6 cellular contexts compared by ENCODE assay signal in genomic region chr11:119055901-119056300, GRCh38. TPM values are rescaled to one million over a fixed set of nuclear protein-coding genes. Genes with fewer than 3 reads are reported as not detected.
A peak's percentile ranks its signal among the peaks of the same experiment; 100 is the strongest.
DNase-seq lines count a peak whose midpoint lies in the region; ATAC-seq and TF ChIP-seq lines count a peak whose summit lies in the region.

No MANE protein-coding gene starts in this region.

- no peak for ATAC-seq in GM21381 (IDR thresholded peaks at IDR 0.05; ENCODE audit: unreplicated experiment)

- BruUV-seq in OCI-LY7 (replicated peaks; lab: Mats Ljungman, UMichigan) = no TSS peak

- H3K9me3 ChIP-seq in OCI-LY7 (ENCODE audit: low read length) (no peaks in the 10 kb centered on the region), esophagus muscularis mucosa (no peaks in the 10 kb centered on the region), spleen (no peaks in the 10 kb centered on the region)

- H3K27me3 ChIP-seq in esophagus muscularis mucosa (no peaks in the 10 kb centered on the region), spleen (replicated peaks in 1 of 7) (no peaks in the 10 kb centered on the region)

- no peak for TF ChIP-seq POLR2A in esophagus muscularis mucosa (IDR thresholded peaks at IDR 0.05; ENCODE audit: low read depth)
- TF ChIP-seq POLR2A in spleen (IDR thresholded peaks at IDR 0.05) = no peak

- no peaks in the 10 kb centered on the region for H3K9me2 ChIP-seq in OCI-LY7 (ENCODE audit: insufficient read depth, low read length)

- TF ChIP-seq CTCF in OCI-LY7 (conservative IDR thresholded peaks at IDR 0.05; ENCODE audit: low read length) (peak; percentile 65), esophagus muscularis mucosa (IDR thresholded peaks at IDR 0.05) (no peak), spleen (IDR thresholded peaks at IDR 0.05 in 8 of 11, conservative IDR thresholded peaks at IDR 0.05 in 3 of 11) (no peak)

- peaks cover 49% of the 10 kb centered on the region for H3K36me3 ChIP-seq in OCI-LY7 (ENCODE audit: insufficient read depth, low read length)
- peaks cover 34 to 47% (median 45%) of the 10 kb centered on the region in 4 donors for H3K36me3 ChIP-seq in esophagus muscularis mucosa
- H3K36me3 ChIP-seq in spleen = peaks cover 4 to 51% (median 43%) of the 10 kb centered on the region in 6 donors

- CTCF ChIA-PET in OCI-LY7 (lab: Charles Lee; ENCODE audit: unreplicated experiment) = interaction anchor here (0.6 to 0.9 kb wide), 2 partner anchors 31 to 62 kb away, joined by 3 read pairs; no protein-coding TSS in a partner anchor

- peak overlapping the region; percentile 84 for H3K4me2 ChIP-seq in OCI-LY7 (ENCODE audit: low read length)

- H3K4me1 ChIP-seq in OCI-LY7 (ENCODE audit: insufficient read depth, low read length, poor library complexity, severe bottlenecking) (peaks cover 13% of the 10 kb centered on the region), esophagus muscularis mucosa (peaks cover 13 to 30% (median 25%) of the 10 kb centered on the region in 4 donors), spleen (peaks cover 22 to 56% (median 29%) of the 10 kb centered on the region in 6 donors)

- intact Hi-C loops in OCI-LY7 (cut with micrococcal nuclease; ENCODE audit: unreplicated experiment) = loop anchor here (2.0 kb wide), 2 partner anchors 47 to 141 kb away; no protein-coding TSS in a partner anchor
- intact Hi-C loops in esophagus muscularis mucosa (cut with DNase I) = no loop called here
- intact Hi-C loops in spleen (cut with DNase I; ENCODE audit: low total_unique reads) = no loop called here

- no peak overlapping the region; the same call in 1 of the 2 replicates for H2AFZ ChIP-seq in OCI-LY7 (ENCODE audit: low read length)

- POLR2A ChIA-PET in OCI-LY7 (lab: Charles Lee) = interaction anchor here (0.6 to 2.0 kb wide), 10 partner anchors 12 to 58 kb away, joined by 3 to 7 read pairs (median 4); partner anchors contain the start of genes CENATAC and VPS11

- TF ChIP-seq EP300 in esophagus muscularis mucosa (IDR thresholded peaks at IDR 0.05) = no peak

- H4K20me1 ChIP-seq in OCI-LY7 (ENCODE audit: insufficient read depth, low read length) = no peaks in the 10 kb centered on the region

- 35% methylated on average over 6 of the region's 6 CpGs for WGBS in esophagus muscularis mucosa
- WGBS in spleen, 5 donors = 43 to 65% (median 54%) methylated on average over 6 of the region's 6 CpGs

- H3K79me2 ChIP-seq in OCI-LY7 (ENCODE audit: insufficient read depth, low read depth, low read length) = peaks cover 22% of the 10 kb centered on the region

- H3K27ac ChIP-seq in OCI-LY7 (ENCODE audit: low read depth, low read length, poor library complexity, severe bottlenecking) (peak overlapping the region; percentile 65), esophagus muscularis mucosa (replicated peaks in 1 of 4) (peak overlapping the region in 3 of 4 donors; percentile 88 to 94 (median 92)), spleen (peak overlapping the region in 6 of 8 donors; percentile 85 to 95 (median 88))

- H3K4me3 ChIP-seq in OCI-LY7 (ENCODE audit: low read depth, low read length, poor library complexity, severe bottlenecking) (peak overlapping the region; percentile 82), esophagus muscularis mucosa (peak overlapping the region; percentile 72 to 99 (median 98)), spleen (peak overlapping the region; percentile 90 to 99 (median 94))

- DNase-seq in GF-D8 (lab: John Stamatoyannopoulos, UW) (peak; percentile 66), OCI-LY7 (ENCODE audit: low spot score) (peak; percentile 59), esophagus muscularis mucosa (ENCODE audit: extremely low spot score) (no peak), spleen (no peak), GOT3 (lab: John Stamatoyannopoulos, UW) (no peak)

RNA-seq across cellular contexts. Expression of gene HYOU1, which starts 1.1 kb away (rescaled TPM):
- total RNA-seq in OCI-LY7 (2014; rRNA removed; shearing (Covaris generic)) = 86.6 and 97.6 TPM in 2 replicates
- 112 and 117 TPM in 2 replicates for total RNA-seq in OCI-LY7 (2022)
- 10 to 100 TPM; 36.1 to 57.5 (median 52.7) TPM for total RNA-seq in esophagus muscularis mucosa
- total RNA-seq in spleen = 100 to 1,000 TPM in 3 of 7 donors, 10 to 100 TPM in 4; 48.2 to 131 (median 80.8) TPM
- 10 to 100 TPM; 12.3 to 22.7 (median 15.5) TPM for polyA plus RNA-seq in spleen

RNA-seq across cellular contexts. Expression of gene VPS11, which starts 11.7 kb away (rescaled TPM):
- 32.2 and 46.1 TPM in 2 replicates for total RNA-seq in OCI-LY7 (2014; rRNA removed; shearing (Covaris generic))
- total RNA-seq in OCI-LY7 (2022) (23.3 and 25.7 TPM in 2 replicates), esophagus muscularis mucosa (10 to 100 TPM; 27.4 to 40.2 (median 32.4) TPM), spleen (10 to 100 TPM; 30.1 to 48.7 (median 44.8) TPM)
- polyA plus RNA-seq in spleen = 10 to 100 TPM; 41.8 to 66.7 (median 42.4) TPM

RNA-seq across cellular contexts. Expression of gene SLC37A4, which starts 25.2 kb away (rescaled TPM):
- 14.5 and 14.8 TPM in 2 replicates for total RNA-seq in OCI-LY7 (2014; rRNA removed; shearing (Covaris generic))
- total RNA-seq in OCI-LY7 (2022) (16.6 and 20.5 TPM in 2 replicates), esophagus muscularis mucosa (10 to 100 TPM in 1 of 4 donors, 1 to 10 TPM in 3; 5.8 to 11.7 (median 9.5) TPM), spleen (10 to 100 TPM in 6 of 7 donors, 1 to 10 TPM in 1; 9.9 to 26.0 (median 15.9) TPM)
- 10 to 100 TPM in 2 of 3 donors, 1 to 10 TPM in 1; 8.2 to 12.6 (median 10.1) TPM for polyA plus RNA-seq in spleen

RNA-seq across cellular contexts. Expression of gene HMBS, which starts 28.8 kb away (rescaled TPM):
- total RNA-seq in OCI-LY7 (2014; rRNA removed; shearing (Covaris generic)) = 12.1 and 12.2 TPM in 2 replicates
- total RNA-seq in OCI-LY7 (2022) = 49.6 and 50.0 TPM in 2 replicates
- total RNA-seq in esophagus muscularis mucosa = 1 to 10 TPM; 3.1 to 7.8 (median 6.1) TPM
- 10 to 100 TPM in 6 of 7 donors, 1 to 10 TPM in 1; 7.4 to 42.6 (median 14.1) TPM for total RNA-seq in spleen
- 10 to 100 TPM; 22.8 to 42.0 (median 23.3) TPM for polyA plus RNA-seq in spleen

RNA-seq across cellular contexts. Expression of gene TRAPPC4, which starts 37.3 kb away (rescaled TPM):
- total RNA-seq in OCI-LY7 (2014; rRNA removed; shearing (Covaris generic)) = 49.3 and 64.3 TPM in 2 replicates
- total RNA-seq in OCI-LY7 (2022) = 58.0 and 58.5 TPM in 2 replicates
- total RNA-seq in esophagus muscularis mucosa = 10 to 100 TPM; 38.2 to 47.2 (median 42.4) TPM
- total RNA-seq in spleen = 10 to 100 TPM; 43.0 to 61.8 (median 54.4) TPM
- polyA plus RNA-seq in spleen = 10 to 100 TPM; 33.1 to 53.0 (median 47.6) TPM

Comparison
In these comparisons a context has a peak if more than half of its experiments do, and no peak if none do; other contexts are left out.
1. DNase-seq: peak in GF-D8 (single experiment) and OCI-LY7 (single experiment); none in esophagus muscularis mucosa (single experiment), spleen (single experiment) and GOT3 (single experiment).
2. Peak in every context shown above with its lines, with median percentiles within 50 percentile points of each other: H3K27ac ChIP-seq and H3K4me3 ChIP-seq.